Comparison of ENCODE assay signal across 8 cellular contexts in the genomic region with DNA sequence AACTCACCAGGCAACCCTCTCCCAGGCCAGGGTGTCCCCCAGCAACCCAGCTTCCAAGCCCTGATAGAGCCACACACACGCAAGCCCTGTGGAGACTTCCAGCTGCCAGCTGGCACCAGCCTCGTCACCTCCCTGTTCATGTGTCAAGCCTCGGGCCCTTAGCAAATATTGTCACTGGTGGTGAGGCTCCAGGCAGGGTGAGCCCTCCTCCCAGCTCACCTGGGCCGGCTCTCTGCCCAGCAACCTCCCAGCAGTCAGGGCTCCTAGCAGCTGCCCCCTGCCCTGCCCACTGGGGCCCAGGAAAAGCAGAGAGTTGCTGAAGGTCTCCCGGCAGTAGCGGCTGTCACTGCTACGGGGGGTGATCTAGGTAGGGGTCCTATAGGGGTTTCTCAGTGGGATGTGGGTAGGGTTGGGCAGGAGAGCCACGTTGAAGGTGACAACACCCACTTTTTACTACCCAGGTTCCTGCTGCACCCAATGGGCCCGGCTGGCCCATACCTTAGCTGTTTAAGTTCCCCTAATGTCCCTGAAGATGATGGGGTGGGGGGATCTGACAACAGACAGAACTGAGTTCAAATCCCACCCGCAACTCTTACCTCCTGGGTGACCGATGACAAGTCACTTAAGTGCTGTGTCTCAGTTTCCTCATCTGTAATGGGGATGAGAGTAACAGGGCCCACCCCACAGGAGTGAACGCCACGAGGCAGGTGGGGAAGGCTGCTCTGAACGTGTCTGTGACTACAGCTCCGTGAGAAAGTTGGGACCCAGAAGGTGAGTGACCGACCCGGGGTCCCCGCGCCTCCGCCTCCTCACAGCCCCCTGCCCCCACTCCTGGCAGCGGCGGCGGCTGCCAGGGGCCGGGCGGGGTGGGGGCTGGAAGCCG. TPM values are rescaled to one million over a fixed set of nuclear protein-coding genes. Genes with fewer than 3 reads are reported as not detected.
DNase-seq lines count a peak whose midpoint lies in the region; ATAC-seq lines count a peak whose summit lies in the region.

No MANE protein-coding gene starts in this region.

- H3K4me3 Mint-ChIP-seq in CD8-positive, alpha-beta memory T cell: peak overlapping the region in 6 of 7 donors; percentile 27 to 78 (median 60)

- H3K4me3 ChIP-seq in CD8-positive, alpha-beta memory T cell (ENCODE audit: low read length): no peak overlapping the region
- peak overlapping the region; percentile 19 to 61 for H3K4me3 ChIP-seq in duodenal mucosa (ENCODE audit: low read depth in 1 of 2, low read length in 2 of 2)

- peak overlapping the region in 1 of 2 donors; percentile 35 for H3K9ac ChIP-seq in duodenal mucosa (ENCODE audit: low read depth in 1 of 2, low read length in 2 of 2)

- no peaks in the 10 kb centered on the region for H3K9me3 Mint-ChIP-seq in CD8-positive, alpha-beta memory T cell

- POLR2A ChIA-PET in CD8-positive, alpha-beta memory T cell (lab: Charles Lee): interaction anchor here (0.6 kb wide), 1 partner anchor 17 kb away, joined by 3 read pairs; no protein-coding TSS in a partner anchor

- peaks cover 15% of the 10 kb centered on the region for H3K27me3 ChIP-seq in CD8-positive, alpha-beta memory T cell (ENCODE audit: insufficient read depth, low read length, poor library complexity, severe bottlenecking)
- H3K27me3 ChIP-seq in duodenal mucosa (ENCODE audit: control insufficient read depth in 1 of 2, insufficient read depth in 2 of 2, low read length in 2 of 2): peaks cover 3 to 7% of the 10 kb centered on the region in 2 donors

- no peak overlapping the region for H3K27ac ChIP-seq in CD8-positive, alpha-beta memory T cell (ENCODE audit: low read depth, low read length)
- H3K27ac ChIP-seq in duodenal mucosa (ENCODE audit: low read depth, low read length): peak overlapping the region; percentile 46

- no peak for ATAC-seq in GM18868 (IDR thresholded peaks at IDR 0.05; ENCODE audit: unreplicated experiment)

- peak overlapping the region in 2 of 8 donors; percentile 47 to 63 for H3K27ac Mint-ChIP-seq in CD8-positive, alpha-beta memory T cell

- peaks cover 8 to 14% (median 8%) of the 10 kb centered on the region in 3 donors for H3K4me1 Mint-ChIP-seq in CD8-positive, alpha-beta memory T cell

- peaks cover 4% of the 10 kb centered on the region for H3K4me1 ChIP-seq in CD8-positive, alpha-beta memory T cell (ENCODE audit: insufficient read depth, low read length)
- peaks cover 11 to 16% of the 10 kb centered on the region in 2 donors for H3K4me1 ChIP-seq in duodenal mucosa (ENCODE audit: control insufficient read depth in 1 of 2, insufficient read depth in 2 of 2, low read length in 2 of 2)

- no peaks in the 10 kb centered on the region for H3K9me3 ChIP-seq in CD8-positive, alpha-beta memory T cell (ENCODE audit: low read length)
- H3K9me3 ChIP-seq in duodenal mucosa (ENCODE audit: control insufficient read depth in 1 of 2, low read length in 2 of 2): no peaks in the 10 kb centered on the region

- DNase-seq in CD8-positive, alpha-beta memory T cell: no peak
- DNase-seq in NCI-H2081 (lab: John Stamatoyannopoulos, UW): peak; percentile 93 to 98
- DNase-seq in myocyte (ENCODE audit: low read depth): peak; percentile 52
- no peak for DNase-seq in activated effector memory CD4-positive, alpha-beta T cell treated with Interleukin-2 at 50 U/mL for 16 hours
- DNase-seq in activated CD4-positive, CD25-positive, alpha-beta regulatory T cell treated with anti-CD3 and anti-CD28 coated beads, Interleukin-2, amount 50 U/mL, for 72 hours: no peak
- no peak for DNase-seq in activated CD4-positive, alpha-beta T cell treated with anti-CD3 and anti-CD28 coated beads for 1 hour

- H3K36me3 ChIP-seq in CD8-positive, alpha-beta memory T cell (ENCODE audit: insufficient read depth, low read length): no peaks in the 10 kb centered on the region
- no peaks in the 10 kb centered on the region for H3K36me3 ChIP-seq in duodenal mucosa (ENCODE audit: control insufficient read depth in 1 of 2, insufficient read depth in 2 of 2, low read length in 2 of 2)

- CTCF ChIA-PET in CD8-positive, alpha-beta memory T cell (lab: Charles Lee): no interaction called here

- peaks cover 0 to 7% (median 0%) of the 10 kb centered on the region in 3 donors for H3K36me3 Mint-ChIP-seq in CD8-positive, alpha-beta memory T cell

- H3K27me3 Mint-ChIP-seq in CD8-positive, alpha-beta memory T cell: peaks cover 30 to 49% of the 10 kb centered on the region in 2 donors

RNA-seq across cellular contexts. Expression of a gene that starts 0.7 kb away (rescaled TPM):
- total RNA-seq in CD8-positive, alpha-beta memory T cell: under 1 TPM in 1 of 2 experiments, not detected in 1; 0.28 TPM
- polyA plus RNA-seq in CD8-positive, alpha-beta memory T cell: not detected
- total RNA-seq in myocyte: 0.52 and 1.4 TPM in 2 replicates
- polyA plus RNA-seq in myocyte (2012): 0.71 TPM

Comparison
In these comparisons a context has a peak if more than half of its experiments do, and no peak if none do; other contexts are left out.
1. DNase-seq: peak in NCI-H2081 (2 of 2) and myocyte (single experiment); none in CD8-positive, alpha-beta memory T cell (0 of 5), activated effector memory CD4-positive, alpha-beta T cell treated with Interleukin-2 at 50 U/mL for 16 hours (single experiment), activated CD4-positive, CD25-positive, alpha-beta regulatory T cell treated with anti-CD3 and anti-CD28 coated beads, Interleukin-2, amount 50 U/mL, for 72 hours (single experiment) and activated CD4-positive, alpha-beta T cell treated with anti-CD3 and anti-CD28 coated beads for 1 hour (single experiment).